Comparison of ENCODE assay signal across 25 cellular contexts in the genomic region with DNA sequence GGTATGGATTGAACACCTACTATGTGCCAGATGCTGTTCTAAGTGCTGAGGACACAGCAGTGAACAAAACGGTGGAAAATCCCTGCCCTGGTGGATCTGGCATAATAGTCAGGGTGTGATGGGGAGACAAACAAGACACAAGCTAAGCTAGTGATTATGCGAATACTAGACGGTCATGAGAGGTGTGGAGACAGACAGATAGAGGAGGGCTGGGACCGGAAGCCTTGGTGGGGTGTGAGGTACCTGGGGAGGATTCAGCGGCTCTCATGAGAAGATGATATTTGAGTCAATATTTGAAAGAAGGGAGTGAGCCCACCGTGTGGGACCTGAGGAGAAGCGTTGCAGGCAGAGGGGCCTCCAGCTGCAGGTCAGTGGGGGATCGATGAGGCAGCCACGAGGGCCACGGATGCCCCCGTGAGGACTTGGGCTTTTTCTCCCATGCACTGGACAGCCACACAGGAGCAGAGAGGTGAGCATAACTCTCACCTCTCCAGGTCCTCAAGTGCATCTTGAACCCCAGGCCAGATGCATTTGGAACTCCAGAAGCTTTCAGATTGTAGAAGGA. TPM values are rescaled to one million over a fixed set of nuclear protein-coding genes. Genes with fewer than 3 reads are reported as not detected.
DNase-seq lines count a peak whose midpoint lies in the region; ATAC-seq and TF ChIP-seq lines count a peak whose summit lies in the region.
"Had no signal": no experiment of that assay in that cellular context is flagged by ENCODE, and none has a peak within 500 bp of the region (broad histone marks: within the 10 kb centered on the region; RNA-seq: fewer than 3 reads in every experiment).

No MANE protein-coding gene starts in this region.

- H2AFZ ChIP-seq in osteoblast (ENCODE audit: low read length): no peak overlapping the region

- no peaks in the 10 kb centered on the region for H3K79me2 ChIP-seq in osteoblast (ENCODE audit: insufficient read depth, low read length)

- H3K4me1 ChIP-seq in CD8-positive, alpha-beta memory T cell (ENCODE audit: insufficient read depth, low read length): peaks cover 81% of the 10 kb centered on the region
- H3K4me1 ChIP-seq in osteoblast (ENCODE audit: insufficient read depth, low read length): no peaks in the 10 kb centered on the region
- H3K4me1 ChIP-seq: A549, Caco-2, left ventricle myocardium inferior had no signal

- peaks cover 25% of the 10 kb centered on the region for H3K36me3 ChIP-seq in CD8-positive, alpha-beta memory T cell (ENCODE audit: insufficient read depth, low read length)
- H3K36me3 ChIP-seq in osteoblast (ENCODE audit: insufficient read depth, low read length): no peaks in the 10 kb centered on the region
- H3K36me3 ChIP-seq: left ventricle myocardium inferior had no signal

- POLR2A ChIA-PET in CD8-positive, alpha-beta memory T cell (lab: Charles Lee): interaction anchor here (0.6 to 1.5 kb wide), 5 partner anchors 26 to 85 kb away, joined by 3 to 6 read pairs (median 3); no protein-coding TSS in a partner anchor

- H3K27me3 Mint-ChIP-seq in activated CD8-positive, alpha-beta memory T cell treated with anti-CD3 and anti-CD28 coated beads, Interleukin-2, amount 10 ng/mL, durations not matched to agents 7 days and 5 days: no peaks in the 10 kb centered on the region
- no peaks in the 10 kb centered on the region for H3K27me3 Mint-ChIP-seq in CD8-positive, alpha-beta memory T cell
- no peaks in the 10 kb centered on the region for H3K27me3 Mint-ChIP-seq in activated naive CD8-positive, alpha-beta T cell treated with anti-CD3 and anti-CD28 coated beads, Interleukin-2, amount 50 U/mL, for 24 hours
- H3K27me3 Mint-ChIP-seq: IgD-negative memory B cell, naive B cell, T-helper 17 cell had no signal

- ATAC-seq in activated CD8-positive, alpha-beta memory T cell treated with anti-CD3 and anti-CD28 coated beads, Interleukin-2, amount 10 ng/mL, durations not matched to agents 7 days and 5 days: no peak
- no peak for ATAC-seq in activated naive CD8-positive, alpha-beta T cell treated with anti-CD3 and anti-CD28 coated beads, Interleukin-2, amount 50 U/mL, for 24 hours
- ATAC-seq in activated CD4-positive, CD25-positive, alpha-beta regulatory T cell treated with anti-CD3 and anti-CD28 coated beads, Interleukin-2, amount 50 U/mL, for 24 hours: no peak
- ATAC-seq in HG03378 (IDR thresholded peaks at IDR 0.05; ENCODE audit: unreplicated experiment): no peak
- ATAC-seq: A549, sciatic nerve, T-helper 17 cell had no signal

- CTCF ChIA-PET in activated CD8-positive, alpha-beta memory T cell treated with anti-CD3 and anti-CD28 coated beads, Interleukin-2, amount 10 ng/mL, durations not matched to agents 7 days and 5 days (lab: Charles Lee): interaction anchor here (0.8 to 1.3 kb wide), 5 partner anchors 10 to 136 kb away, joined by 3 to 4 read pairs (median 4); a partner anchor contains a TSS
- CTCF ChIA-PET in CD8-positive, alpha-beta memory T cell (lab: Charles Lee): interaction anchor here (0.6 to 1.4 kb wide), 5 partner anchors 22 to 277 kb away, joined by 3 to 5 read pairs (median 3); no protein-coding TSS in a partner anchor

- no peak overlapping the region for H3K4me2 ChIP-seq in osteoblast (ENCODE audit: insufficient read depth, low read length)
- H3K4me2 ChIP-seq: A549 had no signal

- H3K36me3 Mint-ChIP-seq in activated CD8-positive, alpha-beta memory T cell treated with anti-CD3 and anti-CD28 coated beads, Interleukin-2, amount 10 ng/mL, durations not matched to agents 7 days and 5 days: peaks cover 37% of the 10 kb centered on the region
- H3K36me3 Mint-ChIP-seq in CD8-positive, alpha-beta memory T cell: peaks cover 4 to 85% (median 17%) of the 10 kb centered on the region in 3 donors
- H3K36me3 Mint-ChIP-seq in activated naive CD8-positive, alpha-beta T cell treated with anti-CD3 and anti-CD28 coated beads, Interleukin-2, amount 50 U/mL, for 24 hours (ENCODE audit: low read depth): peaks cover 52% of the 10 kb centered on the region
- H3K36me3 Mint-ChIP-seq: IgD-negative memory B cell had no signal

- no peaks in the 10 kb centered on the region for H3K27me3 ChIP-seq in CD8-positive, alpha-beta memory T cell (ENCODE audit: insufficient read depth, low read length, poor library complexity, severe bottlenecking)
- no peaks in the 10 kb centered on the region for H3K27me3 ChIP-seq in osteoblast (ENCODE audit: insufficient read depth, low read length)

- H4K20me1 ChIP-seq in osteoblast (ENCODE audit: insufficient read depth, low read length): no peaks in the 10 kb centered on the region

- H3K4me3 ChIP-seq in CD8-positive, alpha-beta memory T cell (ENCODE audit: low read length): peak overlapping the region; percentile 39
- no peak overlapping the region for H3K4me3 ChIP-seq in osteoblast (ENCODE audit: insufficient read depth, low read length)
- H3K4me3 ChIP-seq: A549, left ventricle myocardium inferior had no signal

- H3K4me1 Mint-ChIP-seq in activated CD8-positive, alpha-beta memory T cell treated with anti-CD3 and anti-CD28 coated beads, Interleukin-2, amount 10 ng/mL, durations not matched to agents 7 days and 5 days: peaks cover 77% of the 10 kb centered on the region
- H3K4me1 Mint-ChIP-seq in CD8-positive, alpha-beta memory T cell: peaks cover 70 to 88% (median 86%) of the 10 kb centered on the region in 3 donors
- H3K4me1 Mint-ChIP-seq in activated naive CD8-positive, alpha-beta T cell treated with anti-CD3 and anti-CD28 coated beads, Interleukin-2, amount 50 U/mL, for 24 hours: peaks cover 77% of the 10 kb centered on the region

- H3K27ac Mint-ChIP-seq in activated CD8-positive, alpha-beta memory T cell treated with anti-CD3 and anti-CD28 coated beads, Interleukin-2, amount 10 ng/mL, durations not matched to agents 7 days and 5 days: peak overlapping the region; percentile 20
- H3K27ac Mint-ChIP-seq in CD8-positive, alpha-beta memory T cell: peak overlapping the region in 7 of 8 donors; percentile 79 to 97 (median 89)
- peak overlapping the region; percentile 78 for H3K27ac Mint-ChIP-seq in activated naive CD8-positive, alpha-beta T cell treated with anti-CD3 and anti-CD28 coated beads, Interleukin-2, amount 50 U/mL, for 24 hours
- H3K27ac Mint-ChIP-seq: T-helper 17 cell had no signal

- no peaks in the 10 kb centered on the region for H3K9me3 Mint-ChIP-seq in activated CD8-positive, alpha-beta memory T cell treated with anti-CD3 and anti-CD28 coated beads, Interleukin-2, amount 10 ng/mL, durations not matched to agents 7 days and 5 days (ENCODE audit: low read depth)
- no peaks in the 10 kb centered on the region for H3K9me3 Mint-ChIP-seq in CD8-positive, alpha-beta memory T cell
- no peaks in the 10 kb centered on the region for H3K9me3 Mint-ChIP-seq in activated naive CD8-positive, alpha-beta T cell treated with anti-CD3 and anti-CD28 coated beads, Interleukin-2, amount 50 U/mL, for 24 hours
- H3K9me3 Mint-ChIP-seq: IgD-negative memory B cell, naive B cell had no signal

- no peak for TF ChIP-seq CTCF in osteoblast (IDR thresholded peaks at IDR 0.05; ENCODE audit: extremely low read depth, low read depth, low read length)

- H3K4me3 Mint-ChIP-seq in activated CD8-positive, alpha-beta memory T cell treated with anti-CD3 and anti-CD28 coated beads, Interleukin-2, amount 10 ng/mL, durations not matched to agents 7 days and 5 days: peak overlapping the region; percentile 32
- peak overlapping the region in 6 of 7 donors; percentile 33 to 85 (median 68) for H3K4me3 Mint-ChIP-seq in CD8-positive, alpha-beta memory T cell
- H3K4me3 Mint-ChIP-seq in activated naive CD8-positive, alpha-beta T cell treated with anti-CD3 and anti-CD28 coated beads, Interleukin-2, amount 50 U/mL, for 24 hours: peak overlapping the region; percentile 59
- H3K4me3 Mint-ChIP-seq: IgD-negative memory B cell, naive B cell, T-helper 17 cell had no signal

- H3K9me3 ChIP-seq in CD8-positive, alpha-beta memory T cell (ENCODE audit: low read length): no peaks in the 10 kb centered on the region
- H3K9me3 ChIP-seq in osteoblast (ENCODE audit: low read depth, low read length): no peaks in the 10 kb centered on the region
- H3K9me3 ChIP-seq: A549, Caco-2, left ventricle myocardium inferior had no signal

- no peak for DNase-seq in activated CD8-positive, alpha-beta memory T cell treated with anti-CD3 and anti-CD28 coated beads, Interleukin-2, amount 10 ng/mL, durations not matched to agents 7 days and 5 days
- no peak for DNase-seq in activated CD8-positive, alpha-beta memory T cell treated with anti-CD3 and anti-CD28 coated beads, Interleukin-2, amount 50 U/mL, for 4 hours
- peak in 1 of 5 donors; percentile 59 for DNase-seq in CD8-positive, alpha-beta memory T cell
- no peak for DNase-seq in activated naive CD8-positive, alpha-beta T cell treated with anti-CD3 and anti-CD28 coated beads, Interleukin-2, amount 50 U/mL, for 24 hours
- DNase-seq in osteoblast (ENCODE audit: insufficient read length, low spot score, missing footprints): peak; percentile 35
- DNase-seq in NCI-H128 (lab: John Stamatoyannopoulos, UW; ENCODE audit: unreplicated experiment): no peak
- DNase-seq: Caco-2; DMS79 treated with DMSO at 0.1 percent for 48 hours; left ventricle myocardium inferior; naive B cell; NCI-H1105; NCI-H2029; NCI-H2227 treated with DMSO at 0.1 percent for 48 hours; NCI-H82; RPMI8226; stimulated activated CD8-positive, alpha-beta memory T cell treated with anti-CD3 and anti-CD28 coated beads, Interleukin-4, amount 100 ng/mL, for 48 hours; substantia nigra; T-helper 17 cell had no signal

- H3K27ac ChIP-seq in CD8-positive, alpha-beta memory T cell (ENCODE audit: low read depth, low read length): no peak overlapping the region
- no peak overlapping the region for H3K27ac ChIP-seq in osteoblast (ENCODE audit: low read depth, low read length)
- H3K27ac ChIP-seq: A549, left ventricle myocardium inferior had no signal

RNA-seq across cellular contexts. Expression of a gene that starts 4.7 kb away (rescaled TPM):
- 100 to 1,000 TPM; 134 to 152 TPM for total RNA-seq in activated CD8-positive, alpha-beta memory T cell treated with anti-CD3 and anti-CD28 coated beads, Interleukin-2, amount 10 ng/mL, durations not matched to agents 7 days and 5 days
- total RNA-seq in CD8-positive, alpha-beta memory T cell: 100 to 1,000 TPM; 169 to 175 TPM
- 156 TPM for polyA plus RNA-seq in CD8-positive, alpha-beta memory T cell
- total RNA-seq in osteoblast: not detected in 2 replicates
- total RNA-seq: Caco-2, dermis microvascular lymphatic vessel endothelial cell, glomerular endothelial cell had no signal
- polyA plus RNA-seq: A549 had no signal

RNA-seq across cellular contexts. Expression of a gene that starts 54.2 kb away (rescaled TPM):
- total RNA-seq in activated CD8-positive, alpha-beta memory T cell treated with anti-CD3 and anti-CD28 coated beads, Interleukin-2, amount 10 ng/mL, durations not matched to agents 7 days and 5 days: 1 to 10 TPM; 5.4 to 5.6 TPM
- total RNA-seq in CD8-positive, alpha-beta memory T cell: 10 to 100 TPM in 1 of 2 experiments, 1 to 10 TPM in 1; 8.4 to 10.3 TPM
- polyA plus RNA-seq in CD8-positive, alpha-beta memory T cell: 1.3 TPM
- total RNA-seq in osteoblast: 16.8 and 19.2 TPM in 2 replicates

Comparison
In these comparisons a context has a peak if more than half of its experiments do, and no peak if none do; other contexts are left out.
1. H3K27ac Mint-ChIP-seq: peak in every context shown above with its lines; median percentile 89 in CD8-positive, alpha-beta memory T cell; 78 in activated naive CD8-positive, alpha-beta T cell treated with anti-CD3 and anti-CD28 coated beads, Interleukin-2, amount 50 U/mL, for 24 hours; 20 in activated CD8-positive, alpha-beta memory T cell treated with anti-CD3 and anti-CD28 coated beads, Interleukin-2, amount 10 ng/mL, durations not matched to agents 7 days and 5 days.
2. RNA of a gene that starts 4.7 kb away (total RNA-seq): 169 to 175 TPM in CD8-positive, alpha-beta memory T cell and 134 to 152 TPM in activated CD8-positive, alpha-beta memory T cell treated with anti-CD3 and anti-CD28 coated beads, Interleukin-2, amount 10 ng/mL, durations not matched to agents 7 days and 5 days; not detected in osteoblast; every median in the first group is over 100 times any median in the second.
3. Peak in every context shown above with its lines, with median percentiles within 50 percentile points of each other: H3K4me3 Mint-ChIP-seq.